In the genomic region with DNA sequence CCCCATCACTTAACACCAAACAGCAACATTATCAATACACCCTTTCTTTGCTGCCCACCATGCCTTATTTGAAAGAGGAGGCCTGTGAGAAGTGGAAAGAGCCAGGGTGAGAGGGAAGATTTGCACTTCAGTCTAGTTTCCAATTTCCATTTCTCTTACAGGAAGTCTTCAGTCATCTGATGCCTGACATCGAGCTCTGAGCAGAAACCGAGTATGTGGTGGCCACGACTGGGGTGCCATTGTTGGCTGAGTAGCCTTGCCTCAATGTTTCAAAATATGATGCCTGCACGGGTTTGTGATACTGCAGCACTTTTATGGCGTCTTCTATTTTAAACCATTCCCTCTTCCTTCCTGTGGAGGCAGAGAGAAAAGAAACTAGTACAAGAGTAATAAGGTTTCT, we compare ENCODE assay signal across 16 cellular contexts. TPM values are rescaled to one million over a fixed set of nuclear protein-coding genes. Genes with fewer than 3 reads are reported as not detected.
DNase-seq lines count a peak whose midpoint lies in the region; ATAC-seq and TF ChIP-seq lines count a peak whose summit lies in the region.
"Had no signal": no experiment of that assay in that cellular context is flagged by ENCODE, and none has a peak within 500 bp of the region (broad histone marks: within the 10 kb centered on the region; RNA-seq: fewer than 3 reads in every experiment).

No MANE protein-coding gene starts in this region.

- peaks cover 36% of the 10 kb centered on the region for H3K36me3 Mint-ChIP-seq in activated naive CD8-positive, alpha-beta T cell treated with anti-CD3 and anti-CD28 coated beads, Interleukin-2, amount 10 ng/mL, durations not matched to agents 7 days and 5 days
- H3K36me3 Mint-ChIP-seq in glutamatergic neuron (ENCODE audit: unreplicated experiment): peaks cover 5% of the 10 kb centered on the region

- peak; percentile 12 for DNase-seq in stimulated activated CD4-positive, alpha-beta T cell treated with anti-CD3 and anti-CD28 coated beads, Interleukin-15, amount 100 ng/mL, for 24 hours
- no peak for DNase-seq in stimulated activated CD4-positive, alpha-beta T cell treated with anti-CD3 and anti-CD28 coated beads, Interleukin-4, amount 100 ng/mL, for 24 hours
- DNase-seq in HL-60 (ENCODE audit: low read depth in 1 of 2, low spot score in 1 of 2): peak in 1 of 2 experiments; percentile 37
- DNase-seq in activated naive CD8-positive, alpha-beta T cell treated with anti-CD3 and anti-CD28 coated beads, Interleukin-2, amount 10 ng/mL, durations not matched to agents 7 days and 5 days: no peak
- no peak for DNase-seq in sigmoid colon
- no peak for DNase-seq in NCI-H2227 treated with DMSO at 0.1 percent for 48 hours (lab: John Stamatoyannopoulos, UW)
- DNase-seq in glutamatergic neuron: no peak
- DNase-seq: activated CD8-positive, alpha-beta memory T cell treated with anti-CD3 and anti-CD28 coated beads, Interleukin-2, amount 50 U/mL, for 4 hours; AML-193; body of pancreas; GF-D8; H7; OCI-M1; pancreas; stimulated activated naive CD4-positive, alpha-beta T cell had no signal

- H3K4me3 ChIP-seq in HL-60 (replicated peaks; ENCODE audit: insufficient read depth, low read length) (no peak overlapping the region), sigmoid colon (no peak overlapping the region)
- H3K4me3 ChIP-seq: body of pancreas, pancreas had no signal

- no peaks in the 10 kb centered on the region for H3K9me3 Mint-ChIP-seq in activated naive CD8-positive, alpha-beta T cell treated with anti-CD3 and anti-CD28 coated beads, Interleukin-2, amount 10 ng/mL, durations not matched to agents 7 days and 5 days
- H3K9me3 Mint-ChIP-seq in glutamatergic neuron (ENCODE audit: unreplicated experiment): no peaks in the 10 kb centered on the region

- no peaks in the 10 kb centered on the region for H3K27me3 Mint-ChIP-seq in activated naive CD8-positive, alpha-beta T cell treated with anti-CD3 and anti-CD28 coated beads, Interleukin-2, amount 10 ng/mL, durations not matched to agents 7 days and 5 days
- no peaks in the 10 kb centered on the region for H3K27me3 Mint-ChIP-seq in glutamatergic neuron (ENCODE audit: unreplicated experiment)

- H3K36me3 ChIP-seq in sigmoid colon: peaks cover 8 to 40% (median 10%) of the 10 kb centered on the region in 4 donors

- no peaks in the 10 kb centered on the region for H3K9me3 ChIP-seq in sigmoid colon
- H3K9me3 ChIP-seq: body of pancreas, pancreas had no signal

- H3K27ac ChIP-seq in HL-60 (replicated peaks) (0 out of 2 replicates have a peak overlapping the region, but pooled peaks have one; percentile 8), temporal lobe (ENCODE audit: low read depth, low read length) (peak overlapping the region; percentile 1), sigmoid colon (no peak overlapping the region)

- no peak for TF ChIP-seq EP300 in sigmoid colon (IDR thresholded peaks at IDR 0.05)

- POLR2A ChIA-PET in activated naive CD8-positive, alpha-beta T cell treated with anti-CD3 and anti-CD28 coated beads, Interleukin-2, amount 10 ng/mL, durations not matched to agents 7 days and 5 days (lab: Charles Lee): interaction anchor here (0.5 to 1.6 kb wide), 7 partner anchors 11 to 160 kb away, joined by 3 to 5 read pairs (median 4); no protein-coding TSS in a partner anchor

- peaks cover 23% of the 10 kb centered on the region for H3K4me1 Mint-ChIP-seq in activated naive CD8-positive, alpha-beta T cell treated with anti-CD3 and anti-CD28 coated beads, Interleukin-2, amount 10 ng/mL, durations not matched to agents 7 days and 5 days
- peaks cover 14% of the 10 kb centered on the region for H3K4me1 Mint-ChIP-seq in glutamatergic neuron (ENCODE audit: low read depth, unreplicated experiment)

- peaks cover 0 to 7% (median 3%) of the 10 kb centered on the region in 4 donors for H3K4me1 ChIP-seq in sigmoid colon
- H3K4me1 ChIP-seq: body of pancreas had no signal

- WGBS in sigmoid colon, 2 donors: 49 to 82% methylated on average over 5 of the region's 5 CpGs

- ATAC-seq in activated naive CD8-positive, alpha-beta T cell treated with anti-CD3 and anti-CD28 coated beads, Interleukin-2, amount 10 ng/mL, durations not matched to agents 7 days and 5 days (ENCODE audit: low read depth): peak; percentile 81
- ATAC-seq: body of pancreas, pancreas had no signal

- H3K27me3 ChIP-seq in HL-60 (ENCODE audit: insufficient read depth, poor library complexity, severe bottlenecking) (no peaks in the 10 kb centered on the region), sigmoid colon (no peaks in the 10 kb centered on the region)
- H3K27me3 ChIP-seq: body of pancreas, pancreas had no signal

- peak overlapping the region; percentile 96 for H3K27ac Mint-ChIP-seq in activated naive CD8-positive, alpha-beta T cell treated with anti-CD3 and anti-CD28 coated beads, Interleukin-2, amount 10 ng/mL, durations not matched to agents 7 days and 5 days
- no peak overlapping the region for H3K27ac Mint-ChIP-seq in glutamatergic neuron (ENCODE audit: unreplicated experiment)

- no peak for TF ChIP-seq POLR2A in sigmoid colon (IDR thresholded peaks at IDR 0.05)

- TF ChIP-seq CTCF in HL-60 (IDR thresholded peaks at IDR 0.05; ENCODE audit: insufficient read depth, low read length) (no peak), sigmoid colon (IDR thresholded peaks at IDR 0.05) (no peak), glutamatergic neuron (IDR thresholded peaks at IDR 0.05; ENCODE audit: partially characterized antibody, unreplicated experiment) (no peak)

- peak overlapping the region; percentile 73 for H3K4me3 Mint-ChIP-seq in activated naive CD8-positive, alpha-beta T cell treated with anti-CD3 and anti-CD28 coated beads, Interleukin-2, amount 10 ng/mL, durations not matched to agents 7 days and 5 days
- H3K4me3 Mint-ChIP-seq in glutamatergic neuron (ENCODE audit: unreplicated experiment): no peak overlapping the region

- intact Hi-C loops in sigmoid colon (cut with DNase I): no loop called here

RNA-seq across cellular contexts. Expression of a gene that starts 39.8 kb away (rescaled TPM):
- total RNA-seq in activated naive CD8-positive, alpha-beta T cell treated with anti-CD3 and anti-CD28 coated beads, Interleukin-2, amount 10 ng/mL, durations not matched to agents 7 days and 5 days: 10 to 100 TPM; 24.4 to 28.3 TPM
- total RNA-seq in temporal lobe: 12.5 TPM
- 10 to 100 TPM; 16.8 to 34.3 (median 27.6) TPM for total RNA-seq in sigmoid colon
- 10 to 100 TPM; 22.9 to 39.0 (median 23.7) TPM for polyA plus RNA-seq in sigmoid colon
- total RNA-seq in glutamatergic neuron (ENCODE audit: unreplicated experiment): 54.7 TPM

RNA-seq across cellular contexts. Expression of a gene that starts 51.9 kb away (rescaled TPM):
- total RNA-seq in activated naive CD8-positive, alpha-beta T cell treated with anti-CD3 and anti-CD28 coated beads, Interleukin-2, amount 10 ng/mL, durations not matched to agents 7 days and 5 days: 100 to 1,000 TPM; 233 to 247 TPM
- total RNA-seq in temporal lobe: 25.3 TPM
- 10 to 100 TPM in 2 of 4 donors, 1 to 10 TPM in 2; 6.9 to 12.1 (median 9.4) TPM for total RNA-seq in sigmoid colon
- 100 to 1,000 TPM in 2 of 3 donors, 10 to 100 TPM in 1; 89.7 to 311 (median 111) TPM for polyA plus RNA-seq in sigmoid colon
- total RNA-seq in glutamatergic neuron (ENCODE audit: unreplicated experiment): 322 TPM

Comparison
In these comparisons a context has a peak if more than half of its experiments do, and no peak if none do; other contexts are left out.
1. H3K27ac ChIP-seq: peak in HL-60 (single experiment) and temporal lobe (single experiment); none in sigmoid colon (0 of 4).